In the genomic region with DNA sequence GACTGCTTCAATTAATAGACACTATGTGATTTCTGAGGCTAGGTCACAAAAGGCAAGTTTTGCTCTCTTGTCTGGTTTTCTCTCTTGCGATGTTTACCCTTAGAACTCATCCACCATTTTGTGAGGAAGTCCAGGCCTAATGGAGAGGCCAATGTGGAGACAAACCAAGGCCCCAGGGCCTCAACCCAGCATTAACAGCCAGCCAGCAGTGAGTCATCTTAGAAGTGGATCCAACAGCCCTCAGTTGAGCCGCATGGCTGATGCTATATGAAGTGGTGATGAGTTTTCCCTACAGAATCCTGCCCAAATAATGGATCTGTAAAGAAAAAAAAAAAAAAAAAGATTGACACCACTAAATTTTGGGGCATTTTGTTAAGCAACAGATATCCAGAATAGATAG, we compare ENCODE assay signal across 1 cellular context.
TF ChIP-seq lines count a peak whose summit lies in the region.

No MANE protein-coding gene starts in this region.

TF ChIP-seq in HepG2, 621 proteins besides CTCF, POLR2A, EP300 and RAD21:
- TF ChIP-seq PHF5A (CRISPR knock-in tag; IDR thresholded peaks at IDR 0.05; ENCODE audit: low read depth, unreplicated experiment) (no peak), HNRNPK (IDR thresholded peaks at IDR 0.05; ENCODE audit: low read depth, low read length, poor library complexity, severe bottlenecking) (no peak), CBX5 (CRISPR knock-in tag; IDR thresholded peaks at IDR 0.05; ENCODE audit: borderline replicate concordance) (no peak), ZNF230 (CRISPR knock-in tag; IDR thresholded peaks at IDR 0.05) (no peak), MBD4 (IDR thresholded peaks at IDR 0.05; ENCODE audit: borderline replicate concordance, low read length) (no peak), HNRNPL (IDR thresholded peaks at IDR 0.05; ENCODE audit: low read depth, low read length) (no peak), PHF21A (CRISPR knock-in tag; IDR thresholded peaks at IDR 0.05) (no peak)
- TF ChIP-seq, protein P1, sequence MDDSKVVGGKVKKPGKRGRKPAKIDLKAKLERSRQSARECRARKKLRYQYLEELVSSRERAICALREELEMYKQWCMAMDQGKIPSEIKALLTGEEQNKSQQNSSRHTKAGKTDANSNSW (CRISPR knock-in tag; IDR thresholded peaks at IDR 0.05; ENCODE audit: borderline replicate concordance): no peak
